ENCODE assay signal across 15 cellular contexts in genomic region chr14:59130472-59130871, GRCh38. TPM values are rescaled to one million over a fixed set of nuclear protein-coding genes. Genes with fewer than 3 reads are reported as not detected.
DNase-seq lines count a peak whose midpoint lies in the region; ATAC-seq and TF ChIP-seq lines count a peak whose summit lies in the region.
"Had no signal": no experiment of that assay in that cellular context is flagged by ENCODE, and none has a peak within 500 bp of the region (broad histone marks: within the 10 kb centered on the region; RNA-seq: fewer than 3 reads in every experiment).

No MANE protein-coding gene starts in this region.

- H2BK15ac ChIP-seq in neuronal stem cell (ENCODE audit: low read length) = no peak overlapping the region

- peaks cover 8% of the 10 kb centered on the region for H3K4me1 ChIP-seq in cardiac muscle cell (ENCODE audit: low read depth)
- no peaks in the 10 kb centered on the region for H3K4me1 ChIP-seq in neuronal stem cell (ENCODE audit: control insufficient read depth in 2 of 2, insufficient read depth in 1 of 2, low read depth in 1 of 2, low read length in 2 of 2)
- H3K4me1 ChIP-seq: SJSA1 had no signal

- no peak overlapping the region for H2BK5ac ChIP-seq in neuronal stem cell (ENCODE audit: low read length)

- H4K91ac ChIP-seq in neuronal stem cell (ENCODE audit: low read depth, low read length, poor library complexity) = no peak overlapping the region

- H3K23ac ChIP-seq in neuronal stem cell (ENCODE audit: low read depth, low read length, poor library complexity) = no peak overlapping the region

- H2AK5ac ChIP-seq in neuronal stem cell (ENCODE audit: low read depth, low read length) = no peak overlapping the region

- no peak overlapping the region for H3K4me3 ChIP-seq in cardiac muscle cell
- no peak overlapping the region for H3K4me3 ChIP-seq in neuronal stem cell (ENCODE audit: low read length in 2 of 2)
- H3K4me3 ChIP-seq: SJSA1 had no signal

- no peak overlapping the region for H3K4me2 ChIP-seq in neuronal stem cell (ENCODE audit: insufficient read depth, low read length, poor library complexity, severe bottlenecking)

- no peaks in the 10 kb centered on the region for H3K79me1 ChIP-seq in neuronal stem cell (ENCODE audit: low read depth, low read length)

- H3K27ac ChIP-seq in cardiac muscle cell = no peak overlapping the region
- no peak overlapping the region for H3K27ac ChIP-seq in neuronal stem cell (replicated peaks; ENCODE audit: low read length)
- H3K27ac ChIP-seq: C4-2B, SJSA1 had no signal

- H2AFZ ChIP-seq in neuronal stem cell (ENCODE audit: low read length) = peak overlapping the region; percentile 51

- H3K9ac ChIP-seq in neuronal stem cell (ENCODE audit: low read depth, low read length, poor library complexity) = no peak overlapping the region

- no peak overlapping the region for H3K18ac ChIP-seq in neuronal stem cell (ENCODE audit: low read length)

- intact Hi-C loops in left cardiac atrium (cut with DNase I) = loop anchor here in 1 of 2 donors (5.0 kb wide), 1 partner anchor 57 kb away; the partner anchor contains the start of gene DAAM1

- H3K36me3 ChIP-seq in cardiac muscle cell = no peaks in the 10 kb centered on the region
- H3K36me3 ChIP-seq in neuronal stem cell (replicated peaks in 1 of 2; ENCODE audit: control insufficient read depth in 2 of 2, insufficient read depth in 2 of 2, low read length in 2 of 2) = no peaks in the 10 kb centered on the region
- H3K36me3 ChIP-seq: SJSA1 had no signal

- peak; percentile 11 to 14 for DNase-seq in cardiac muscle cell (ENCODE audit: low read depth in 1 of 2, low spot score in 1 of 2)
- DNase-seq in left cardiac atrium = no peak
- peak; percentile 44 for DNase-seq in NCI-H69 (lab: John Stamatoyannopoulos, UW)
- no peak for DNase-seq in neuronal stem cell (ENCODE audit: low spot score)
- no peak for DNase-seq in iPS-NIHi11 (ENCODE audit: low spot score)
- DNase-seq in NCI-H1105 (lab: John Stamatoyannopoulos, UW) = no peak
- no peak for DNase-seq in AG08395 (ENCODE audit: low spot score)
- DNase-seq: DMS 273 treated with DMSO at 0.1 percent for 48 hours, GF-D8, NCI-H187, NCI-H2171 treated with DMSO at 0.1 percent for 48 hours, NCI-H510A, OCI-M1 had no signal

- no CpG with 5 or more reads among the region's 7 CpGs for WGBS in neuronal stem cell (ENCODE audit: extremely low coverage in 2 of 2, insufficient read length in 2 of 2, insufficient replicate concordance in 1 of 2), 2 donors

- H2BK12ac ChIP-seq in neuronal stem cell (ENCODE audit: low read length) = no peak overlapping the region

- H2BK120ac ChIP-seq in neuronal stem cell (ENCODE audit: low read depth, low read length) = no peak overlapping the region

- no peak for ATAC-seq in left cardiac atrium

- no peak overlapping the region for H3K14ac ChIP-seq in neuronal stem cell (ENCODE audit: low read length)

- H3K9me3 ChIP-seq in cardiac muscle cell (ENCODE audit: low read depth) (no peaks in the 10 kb centered on the region), neuronal stem cell (replicated peaks in 1 of 2; ENCODE audit: control insufficient read depth in 2 of 2, insufficient read depth in 1 of 2, low read depth in 1 of 2, low read length in 2 of 2) (no peaks in the 10 kb centered on the region)
- H3K9me3 ChIP-seq: SJSA1 had no signal

- no peak for TF ChIP-seq CTCF in cardiac muscle cell (IDR thresholded peaks at IDR 0.05; ENCODE audit: low read depth, low read length)

- no peak overlapping the region for H4K8ac ChIP-seq in neuronal stem cell (ENCODE audit: low read depth, low read length)

- H3K27me3 ChIP-seq in cardiac muscle cell = no peaks in the 10 kb centered on the region
- no peaks in the 10 kb centered on the region for H3K27me3 ChIP-seq in neuronal stem cell (ENCODE audit: control insufficient read depth in 3 of 3, insufficient read depth in 3 of 3, low read depth in 1 of 3, low read length in 3 of 3)
- H3K27me3 ChIP-seq: SJSA1 had no signal

- H3K4ac ChIP-seq in neuronal stem cell (ENCODE audit: low read length) = no peak overlapping the region

RNA-seq across cellular contexts. Expression of gene DAAM1, which starts 58.0 kb away (rescaled TPM):
- total RNA-seq in cardiac muscle cell (30.1 and 34.2 TPM in 2 replicates), left cardiac atrium (10 to 100 TPM; 87.2 to 97.1 TPM)
- polyA plus RNA-seq in cardiac muscle cell = 33.9 and 43.4 TPM in 2 replicates
- polyA plus RNA-seq in neuronal stem cell (2013, experiment 1 of 2) = 22.7 TPM
- polyA plus RNA-seq in neuronal stem cell (2013, experiment 2 of 2) = 24.3 TPM

Comparison
In these comparisons a context has a peak if more than half of its experiments do, and no peak if none do; other contexts are left out.
1. DNase-seq: peak in cardiac muscle cell (2 of 2) and NCI-H69 (single experiment); none in left cardiac atrium (single experiment), neuronal stem cell (single experiment), iPS-NIHi11 (single experiment), NCI-H1105 (single experiment) and AG08395 (single experiment).